Comparison of ENCODE assay signal across 25 cellular contexts in the genomic region with DNA sequence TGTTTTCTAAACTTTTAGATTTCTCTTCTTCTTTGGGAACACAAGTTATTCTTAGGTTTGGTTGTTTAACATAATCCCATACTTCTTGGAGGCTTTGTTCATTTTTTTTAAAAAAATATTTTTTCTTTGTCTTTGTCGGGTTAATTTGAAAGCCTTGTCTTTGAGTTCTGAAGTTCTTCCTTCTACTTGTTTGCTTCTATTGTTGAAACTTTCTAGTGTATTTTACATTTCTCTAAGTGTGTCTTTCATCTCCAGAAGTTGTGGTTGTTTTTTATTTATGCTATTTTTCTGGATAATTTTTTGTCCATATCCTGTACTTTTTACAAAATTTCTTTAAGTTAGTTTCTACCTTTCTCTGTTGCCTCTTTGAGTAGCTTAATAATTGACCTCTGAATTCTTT.
"Had no signal": no experiment of that assay in that cellular context is flagged by ENCODE, and none has a peak within 500 bp of the region (broad histone marks: within the 10 kb centered on the region; RNA-seq: fewer than 3 reads in every experiment).

No MANE protein-coding gene starts in this region.

- H3K4me1 ChIP-seq: esophagus muscularis mucosa, foreskin keratinocyte, gastroesophageal sphincter, heart left ventricle, left lung, lower lobe of right lung had no signal

- ATAC-seq: foreskin keratinocyte; gastroesophageal sphincter; heart left ventricle; left colon; left lung; left ventricle myocardium superior; lower lobe of right lung; mucosa of descending colon; naive thymus-derived CD8-positive, alpha-beta T cell had no signal

- H2AFZ ChIP-seq: hepatocyte had no signal

- H3K36me3 ChIP-seq: esophagus muscularis mucosa, gastroesophageal sphincter, heart left ventricle, left lung, lower lobe of right lung had no signal

- H3K4me2 ChIP-seq: hepatocyte had no signal

- DNase-seq: dermis blood vessel endothelial cell; dorsolateral prefrontal cortex; effector CD4-positive, alpha-beta T cell; effector memory CD4-positive, alpha-beta T cell; foreskin keratinocyte; heart left ventricle; hypothalamus; immature natural killer cell; islet precursor cell; kidney; kidney glomerular epithelial cell; left colon; left lung; left ventricle myocardium superior; lower lobe of right lung; mesenchymal stem cell; mucosa of descending colon; naive B cell; naive thymus-derived CD8-positive, alpha-beta T cell had no signal

- H3K27me3 ChIP-seq: dorsolateral prefrontal cortex, esophagus muscularis mucosa, foreskin keratinocyte, gastroesophageal sphincter, heart left ventricle, hepatocyte, left lung had no signal

- H3K27ac ChIP-seq: coronary artery, dorsolateral prefrontal cortex, esophagus muscularis mucosa, foreskin keratinocyte, gastroesophageal sphincter, heart left ventricle, hepatocyte, left lung, lower lobe of right lung had no signal

- H3K79me2 ChIP-seq: hepatocyte had no signal

- H3K4me3 ChIP-seq: coronary artery, dorsolateral prefrontal cortex, esophagus muscularis mucosa, gastroesophageal sphincter, heart left ventricle, hepatocyte, left lung, lower lobe of right lung, mucosa of descending colon had no signal

- FAIRE-seq: endothelial cell of umbilical vein, frontal cortex, kidney had no signal
